Comparison of ENCODE assay signal across 9 cellular contexts in the genomic region with DNA sequence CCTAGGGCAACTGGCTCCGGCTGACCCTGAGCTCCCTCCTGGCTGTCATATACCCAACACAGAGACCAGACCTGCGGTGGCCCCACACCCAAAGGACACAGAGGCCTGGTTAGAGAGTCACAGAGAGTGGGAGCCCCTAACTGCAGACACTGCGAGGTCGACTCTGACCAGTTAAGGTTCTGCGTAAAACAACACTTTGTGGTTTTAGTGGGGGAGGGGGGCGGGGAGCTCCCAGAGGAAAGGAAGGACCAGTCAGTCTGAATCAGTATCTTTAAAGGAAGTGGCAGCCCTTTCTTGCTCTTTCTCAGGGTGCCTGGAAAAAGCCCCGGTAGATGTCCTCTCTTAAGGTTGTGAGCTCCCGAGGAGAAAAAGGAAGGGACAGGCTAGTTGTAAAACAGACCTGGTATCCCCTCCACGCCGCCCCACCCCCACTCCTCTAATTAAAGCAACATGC. TPM values are rescaled to one million over a fixed set of nuclear protein-coding genes. Genes with fewer than 3 reads are reported as not detected.
DNase-seq lines count a peak whose midpoint lies in the region; ATAC-seq, FAIRE-seq and TF ChIP-seq lines count a peak whose summit lies in the region.
"Had no signal": no experiment of that assay in that cellular context is flagged by ENCODE, and none has a peak within 500 bp of the region (broad histone marks: within the 10 kb centered on the region; RNA-seq: fewer than 3 reads in every experiment).

No MANE protein-coding gene starts in this region.

- H3K9me3 Mint-ChIP-seq in CD4-positive, CD25-positive, alpha-beta regulatory T cell, result peaks cover 0 to 4% (median 0%) of the 10 kb centered on the region in 7 donors
- H3K9me3 Mint-ChIP-seq in naive thymus-derived CD8-positive, alpha-beta T cell, result no peaks in the 10 kb centered on the region

- in situ Hi-C loops in brain microvascular endothelial cell (cut with HindIII; ENCODE audit: low pct_ligation_motif_present, low sequenced_read_pairs), result no loop called here

- H3K27me3 Mint-ChIP-seq in CD4-positive, CD25-positive, alpha-beta regulatory T cell, result peaks cover 15% of the 10 kb centered on the region
- H3K27me3 Mint-ChIP-seq in naive thymus-derived CD8-positive, alpha-beta T cell, result no peaks in the 10 kb centered on the region

- POLR2A ChIA-PET in naive thymus-derived CD8-positive, alpha-beta T cell (lab: Charles Lee), result interaction anchor here (1.0 to 2.1 kb wide), 5 partner anchors 9 to 118 kb away, joined by 3 to 9 read pairs (median 4); no protein-coding TSS in a partner anchor

- H3K4me1 Mint-ChIP-seq in CD4-positive, CD25-positive, alpha-beta regulatory T cell, result peaks cover 30 to 77% (median 56%) of the 10 kb centered on the region in 4 donors
- peaks cover 45 to 79% (median 70%) of the 10 kb centered on the region in 4 donors for H3K4me1 Mint-ChIP-seq in naive thymus-derived CD8-positive, alpha-beta T cell

- H3K27me3 ChIP-seq in CD4-positive, CD25-positive, alpha-beta regulatory T cell (ENCODE audit: control insufficient read depth, insufficient read depth, low read length), result no peaks in the 10 kb centered on the region
- H3K27me3 ChIP-seq in brain microvascular endothelial cell (replicated peaks) (no peaks in the 10 kb centered on the region), small intestine (ENCODE audit: control insufficient read depth in 2 of 2, insufficient read depth in 2 of 2, low read length in 2 of 2) (no peaks in the 10 kb centered on the region)
- H3K27me3 ChIP-seq: right lobe of liver had no signal

- H3K36me3 ChIP-seq in CD4-positive, CD25-positive, alpha-beta regulatory T cell (ENCODE audit: control insufficient read depth, insufficient read depth, low read length), result peaks cover 32% of the 10 kb centered on the region
- H3K36me3 ChIP-seq in KOPT-K1 (ENCODE audit: insufficient read depth, low read length) (peaks cover 54% of the 10 kb centered on the region), brain microvascular endothelial cell (replicated peaks) (peaks cover 23% of the 10 kb centered on the region), small intestine (ENCODE audit: control insufficient read depth in 2 of 2, insufficient read depth in 2 of 2, low read length in 2 of 2) (peaks cover 5 to 6% of the 10 kb centered on the region in 2 donors)

- H3K36me3 Mint-ChIP-seq in CD4-positive, CD25-positive, alpha-beta regulatory T cell, result peaks cover 54% of the 10 kb centered on the region
- peaks cover 7 to 48% (median 25%) of the 10 kb centered on the region in 3 donors for H3K36me3 Mint-ChIP-seq in naive thymus-derived CD8-positive, alpha-beta T cell

- peaks cover 42% of the 10 kb centered on the region for H3K4me1 ChIP-seq in CD4-positive, CD25-positive, alpha-beta regulatory T cell (ENCODE audit: control insufficient read depth, insufficient read depth, low read length, poor library complexity, severe bottlenecking)
- peaks cover 7 to 31% of the 10 kb centered on the region in 2 donors for H3K4me1 ChIP-seq in small intestine (ENCODE audit: control insufficient read depth in 2 of 2, insufficient read depth in 1 of 2, low read depth in 1 of 2, low read length in 1 of 2)

- no peak for TF ChIP-seq CTCF in brain microvascular endothelial cell (IDR thresholded peaks at IDR 0.05; ENCODE audit: low read depth, low read length, missing control alignments)

- peak overlapping the region; percentile 18 for H3K4me3 ChIP-seq in CD4-positive, CD25-positive, alpha-beta regulatory T cell (ENCODE audit: low read depth, low read length)
- H3K4me3 ChIP-seq in brain microvascular endothelial cell (ENCODE audit: low read depth, low read length) (peak overlapping the region; percentile 68), small intestine (ENCODE audit: low read depth in 1 of 2, low read length in 2 of 2) (peak overlapping the region in 1 of 2 donors; percentile 23)

- no peak for FAIRE-seq in small intestine (lab: Jason Lieb, UNC)

- WGBS in small intestine, 3 donors, result 30 to 37% (median 32%) methylated on average over 10 of the region's 10 CpGs

- no peak for ATAC-seq in CD4-positive, CD25-positive, alpha-beta regulatory T cell (ENCODE audit: low read depth in 2 of 2)
- ATAC-seq in naive thymus-derived CD8-positive, alpha-beta T cell, result no peak
- ATAC-seq in HG02763 (IDR thresholded peaks at IDR 0.05; ENCODE audit: unreplicated experiment), result no peak
- ATAC-seq in GM21723 (IDR thresholded peaks at IDR 0.05; ENCODE audit: unreplicated experiment), result no peak
- no peak for ATAC-seq in GM18907 (IDR thresholded peaks at IDR 0.05; ENCODE audit: unreplicated experiment)
- ATAC-seq: right lobe of liver had no signal

- no peak overlapping the region for H3K27ac ChIP-seq in CD4-positive, CD25-positive, alpha-beta regulatory T cell (ENCODE audit: insufficient read depth, low read length, poor library complexity, severe bottlenecking)
- H3K27ac ChIP-seq in KOPT-K1 (ENCODE audit: low read depth, low read length, poor library complexity, severe bottlenecking) (peak overlapping the region; percentile 62), brain microvascular endothelial cell (peak overlapping the region; percentile 38), small intestine (ENCODE audit: low read depth in 1 of 2, low read length in 1 of 2) (no peak overlapping the region)
- H3K27ac ChIP-seq: right lobe of liver had no signal

- peak overlapping the region; percentile 32 to 79 (median 78) for H3K27ac Mint-ChIP-seq in CD4-positive, CD25-positive, alpha-beta regulatory T cell
- H3K27ac Mint-ChIP-seq in naive thymus-derived CD8-positive, alpha-beta T cell, result peak overlapping the region; percentile 69 to 93 (median 84)

- DNase-seq in CD4-positive, CD25-positive, alpha-beta regulatory T cell, result peak in 1 of 3 donors; percentile 16
- DNase-seq in brain microvascular endothelial cell (peak; percentile 45), small intestine (no peak)
- no peak for DNase-seq in naive thymus-derived CD8-positive, alpha-beta T cell

- no peaks in the 10 kb centered on the region for H3K9me3 ChIP-seq in CD4-positive, CD25-positive, alpha-beta regulatory T cell (ENCODE audit: control insufficient read depth in 2 of 2, low read length in 2 of 2)
- H3K9me3 ChIP-seq in KOPT-K1 (ENCODE audit: insufficient read depth, low read length, poor library complexity, severe bottlenecking), result no peaks in the 10 kb centered on the region
- H3K9me3 ChIP-seq in small intestine (ENCODE audit: control insufficient read depth, low read depth), result no peaks in the 10 kb centered on the region
- H3K9me3 ChIP-seq: right lobe of liver had no signal

- H3K4me3 Mint-ChIP-seq in CD4-positive, CD25-positive, alpha-beta regulatory T cell, result peak overlapping the region; percentile 80 to 92 (median 88)
- peak overlapping the region; percentile 74 to 94 (median 86) for H3K4me3 Mint-ChIP-seq in naive thymus-derived CD8-positive, alpha-beta T cell

RNA-seq across cellular contexts. Expression of a gene that starts 2.4 kb away (rescaled TPM):
- total RNA-seq in CD4-positive, CD25-positive, alpha-beta regulatory T cell, result 30.6 TPM
- polyA plus RNA-seq in CD4-positive, CD25-positive, alpha-beta regulatory T cell, result 1 to 10 TPM; 5.4 to 7.4 (median 6.9) TPM
- total RNA-seq in naive thymus-derived CD8-positive, alpha-beta T cell, result 10 to 100 TPM; 88.7 to 93.8 TPM
- polyA plus RNA-seq in naive thymus-derived CD8-positive, alpha-beta T cell, result 10 to 100 TPM; 16.1 to 19.8 (median 16.7) TPM
- 10 to 100 TPM; 24.2 to 38.7 (median 25.7) TPM for polyA plus RNA-seq in small intestine

Comparison
In these comparisons a context has a peak if more than half of its experiments do, and no peak if none do; other contexts are left out.
1. H3K27ac ChIP-seq: peak in KOPT-K1 (single experiment) and brain microvascular endothelial cell (single experiment); none in CD4-positive, CD25-positive, alpha-beta regulatory T cell (single experiment) and small intestine (0 of 2).